In genomic region chr6:27668442-27669275, GRCh38 we compare ENCODE assay signal across 8 cellular contexts.
A peak's percentile ranks its signal among the peaks of the same experiment; 100 is the strongest.
DNase-seq lines count a peak whose midpoint lies in the region; ATAC-seq and TF ChIP-seq lines count a peak whose summit lies in the region.

No MANE protein-coding gene starts in this region.

- H3K27me3 ChIP-seq in HUES48 (ENCODE audit: control insufficient read depth, insufficient read depth, low read length) (peaks cover 41% of the 10 kb centered on the region), vagina (no peaks in the 10 kb centered on the region)

- H3K36me3 Mint-ChIP-seq in brain: no peaks in the 10 kb centered on the region

- no peak for ATAC-seq in GM21528 (IDR thresholded peaks at IDR 0.05; ENCODE audit: low FRiP score, unreplicated experiment)

- peaks cover 91% of the 10 kb centered on the region for H3K27me3 Mint-ChIP-seq in brain

- intact Hi-C loops in vagina (cut with DNase I): no loop called here

- H3K9me3 ChIP-seq in HUES48 (ENCODE audit: control insufficient read depth, insufficient read depth, low read length) (no peaks in the 10 kb centered on the region), mesodermal cell (ENCODE audit: control insufficient read depth, low read length) (no peaks in the 10 kb centered on the region), vagina (no peaks in the 10 kb centered on the region)

- H3K9ac ChIP-seq in HUES48 (ENCODE audit: low read depth, low read length): no peak overlapping the region

- peak overlapping the region; percentile 90 for H3K4me3 ChIP-seq in HUES48 (ENCODE audit: low read depth, low read length)
- H3K4me3 ChIP-seq in mesodermal cell (ENCODE audit: extremely low read depth, insufficient read depth, low read length, poor library complexity, severe bottlenecking): peak overlapping the region; percentile 45
- H3K4me3 ChIP-seq in vagina: peak overlapping the region; percentile 12 to 36

- WGBS in mesodermal cell (ENCODE audit: insufficient coverage in 2 of 2), 2 experiments: 3 to 4% methylated on average over 27 to 29 of the region's 35 CpGs

- H3K27ac Mint-ChIP-seq in brain: peak overlapping the region in 3 of 5 experiments; percentile 24 to 79 (median 43)

- no peak for TF ChIP-seq CTCF in brain (conservative IDR thresholded peaks at IDR 0.05)
- no peak for TF ChIP-seq CTCF in vagina (IDR thresholded peaks at IDR 0.05)

- TF ChIP-seq POLR2A in vagina (IDR thresholded peaks at IDR 0.05): no peak

- peaks cover 60% of the 10 kb centered on the region for H3K4me1 Mint-ChIP-seq in brain

- H3K4me1 ChIP-seq in HUES48 (ENCODE audit: control insufficient read depth, insufficient read depth, low read length) (peaks cover 10% of the 10 kb centered on the region), mesodermal cell (ENCODE audit: control insufficient read depth, insufficient read depth, low read length, poor library complexity, severe bottlenecking) (no peaks in the 10 kb centered on the region), vagina (peaks cover 13% of the 10 kb centered on the region)

- H3K36me3 ChIP-seq in HUES48 (ENCODE audit: control insufficient read depth, insufficient read depth, low read length) (no peaks in the 10 kb centered on the region), mesodermal cell (ENCODE audit: control insufficient read depth, insufficient read depth, low read length) (no peaks in the 10 kb centered on the region), vagina (no peaks in the 10 kb centered on the region)

- peaks cover 0 to 10% (median 7%) of the 10 kb centered on the region in 5 experiments for H3K9me3 Mint-ChIP-seq in brain

- H3K27ac ChIP-seq in HUES48 (ENCODE audit: low read depth, low read length) (no peak overlapping the region), mesodermal cell (ENCODE audit: low read depth, low read length, severe bottlenecking) (no peak overlapping the region), vagina (no peak overlapping the region)

- peak overlapping the region; percentile 70 to 88 (median 83) for H3K4me3 Mint-ChIP-seq in brain

- DNase-seq in DMS114 treated with DMSO at 0.1 percent for 48 hours (lab: John Stamatoyannopoulos, UW; ENCODE audit: unreplicated experiment) (peak; percentile 83), RPMI7951 (ENCODE audit: low read depth) (peak; percentile 67), vagina (ENCODE audit: extremely low spot score in 2 of 2) (no peak), CD1c-positive myeloid dendritic cell (ENCODE audit: extremely low spot score) (no peak)

Comparison
In these comparisons a context has a peak if more than half of its experiments do, and no peak if none do; other contexts are left out.
1. DNase-seq: peak in DMS114 treated with DMSO at 0.1 percent for 48 hours (single experiment) and RPMI7951 (single experiment); none in vagina (0 of 2) and CD1c-positive myeloid dendritic cell (single experiment).
2. H3K4me3 ChIP-seq: peak in every context shown above with its lines; median percentile 90 in HUES48; 45 in mesodermal cell; 24 in vagina.